21 cellular contexts compared by ENCODE assay signal in genomic region chr3:43353923-43354670, GRCh38.
"Had no signal": no experiment of that assay in that cellular context is flagged by ENCODE, and none has a peak within 500 bp of the region (broad histone marks: within the 10 kb centered on the region; RNA-seq: fewer than 3 reads in every experiment).

No MANE protein-coding gene starts in this region.

- H3K4me1 Mint-ChIP-seq: memory B cell had no signal

- H3K27me3 Mint-ChIP-seq: activated CD8-positive, alpha-beta memory T cell treated with anti-CD3 and anti-CD28 coated beads, Interleukin-2, amount 10 ng/mL, durations not matched to agents 7 days and 5 days; activated naive CD8-positive, alpha-beta T cell treated with anti-CD3 and anti-CD28 coated beads, Interleukin-2, amount 10 ng/mL, durations not matched to agents 7 days and 5 days; memory B cell; naive thymus-derived CD4-positive, alpha-beta T cell had no signal

- ATAC-seq: activated CD4-positive, CD25-positive, alpha-beta regulatory T cell treated with anti-CD3 and anti-CD28 coated beads, Interleukin-2, amount 50 U/mL, for 24 hours; activated CD8-positive, alpha-beta memory T cell treated with anti-CD3 and anti-CD28 coated beads, Interleukin-2, amount 10 ng/mL, durations not matched to agents 7 days and 5 days; activated T-cell treated with anti-CD3 and anti-CD28 coated beads, Interleukin-2, amount 50 U/mL, for 4 hours; gastrocnemius medialis; mucosa of descending colon; naive thymus-derived CD4-positive, alpha-beta T cell had no signal

- H3K27ac Mint-ChIP-seq: activated naive CD8-positive, alpha-beta T cell treated with anti-CD3 and anti-CD28 coated beads, Interleukin-2, amount 10 ng/mL, durations not matched to agents 7 days and 5 days; memory B cell had no signal

- DNase-seq: activated CD8-positive, alpha-beta memory T cell treated with anti-CD3 and anti-CD28 coated beads, Interleukin-2, amount 10 ng/mL, durations not matched to agents 7 days and 5 days; activated gamma-delta T cell; activated naive CD8-positive, alpha-beta T cell treated with anti-CD3 and anti-CD28 coated beads, Interleukin-2, amount 10 ng/mL, durations not matched to agents 7 days and 5 days; activated T-cell treated with anti-CD3 and anti-CD28 coated beads, Interleukin-2, amount 50 U/mL, for 4 hours; anterior cingulate cortex; brain microvascular endothelial cell; cortex of kidney; effector CD4-positive, alpha-beta T cell; gastrocnemius medialis; heart right ventricle; islet precursor cell; mucosa of descending colon; naive thymus-derived CD4-positive, alpha-beta T cell; occipital lobe; right cardiac atrium; small intestine; stimulated activated CD4-positive, alpha-beta T cell treated with anti-CD3 and anti-CD28 coated beads, Interleukin-4, amount 100 ng/mL, for 24 hours; stimulated activated naive CD4-positive, alpha-beta T cell; substantia nigra had no signal

- H3K4me3 Mint-ChIP-seq: activated CD8-positive, alpha-beta memory T cell treated with anti-CD3 and anti-CD28 coated beads, Interleukin-2, amount 10 ng/mL, durations not matched to agents 7 days and 5 days; activated naive CD8-positive, alpha-beta T cell treated with anti-CD3 and anti-CD28 coated beads, Interleukin-2, amount 10 ng/mL, durations not matched to agents 7 days and 5 days; activated T-cell treated with anti-CD3 and anti-CD28 coated beads, Interleukin-2, amount 50 U/mL, for 4 hours; memory B cell; naive thymus-derived CD4-positive, alpha-beta T cell had no signal
